In genomic region chr1:226034482-226034881, GRCh38 we compare ENCODE assay signal across 9 cellular contexts. TPM values are rescaled to one million over a fixed set of nuclear protein-coding genes. Genes with fewer than 3 reads are reported as not detected.
DNase-seq lines count a peak whose midpoint lies in the region; ATAC-seq and TF ChIP-seq lines count a peak whose summit lies in the region.
"Had no signal": no experiment of that assay in that cellular context is flagged by ENCODE, and none has a peak within 500 bp of the region (broad histone marks: within the 10 kb centered on the region; RNA-seq: fewer than 3 reads in every experiment).

No MANE protein-coding gene starts in this region.

- H3K27me3 ChIP-seq in colonic mucosa (no peaks in the 10 kb centered on the region), lower lobe of right lung (ENCODE audit: low read depth) (no peaks in the 10 kb centered on the region), vagina (no peaks in the 10 kb centered on the region)

- H3K36me3 ChIP-seq in colonic mucosa (no peaks in the 10 kb centered on the region), lower lobe of right lung (no peaks in the 10 kb centered on the region), vagina (no peaks in the 10 kb centered on the region)

- TF ChIP-seq POLR2A in vagina (IDR thresholded peaks at IDR 0.05): no peak

- H3K27ac ChIP-seq in colonic mucosa: peak overlapping the region; percentile 42
- peak overlapping the region; percentile 70 for H3K27ac ChIP-seq in lower lobe of right lung
- H3K27ac ChIP-seq in vagina: peak overlapping the region; percentile 70
- H3K27ac ChIP-seq: A549 had no signal

- H3K4me3 ChIP-seq in colonic mucosa: no peak overlapping the region
- H3K4me3 ChIP-seq in lower lobe of right lung: no peak overlapping the region
- no peak overlapping the region for H3K4me3 ChIP-seq in vagina
- H3K4me3 ChIP-seq: A549 had no signal

- peak; percentile 92 to 95 for ATAC-seq in lower lobe of right lung
- ATAC-seq in GM19452 (IDR thresholded peaks at IDR 0.05; ENCODE audit: unreplicated experiment): no peak
- ATAC-seq in HG02610 (IDR thresholded peaks at IDR 0.05; ENCODE audit: unreplicated experiment): no peak
- ATAC-seq: A549 had no signal

- DNase-seq in NCI-H2196 (lab: John Stamatoyannopoulos, UW; ENCODE audit: unreplicated experiment): peak; percentile 12
- no peak for DNase-seq in NCI-H2196 treated with DMSO at 0.1 percent for 48 hours (lab: John Stamatoyannopoulos, UW; ENCODE audit: unreplicated experiment)
- peak; percentile 81 for DNase-seq in colonic mucosa
- peak; percentile 86 for DNase-seq in lower lobe of right lung
- peak in 1 of 2 donors; percentile 94 for DNase-seq in vagina (ENCODE audit: extremely low spot score in 2 of 2)
- DNase-seq in NCI-H1417 treated with DMSO at 0.1 percent for 48 hours (lab: John Stamatoyannopoulos, UW): no peak

- peaks cover 14% of the 10 kb centered on the region for H3K4me1 ChIP-seq in colonic mucosa
- peaks cover 13% of the 10 kb centered on the region for H3K4me1 ChIP-seq in lower lobe of right lung
- peaks cover 16% of the 10 kb centered on the region for H3K4me1 ChIP-seq in vagina
- H3K4me1 ChIP-seq: A549 had no signal

- intact Hi-C loops in colonic mucosa (cut with DNase I): no loop called here
- intact Hi-C loops in lower lobe of right lung (cut with DNase I): no loop called here
- intact Hi-C loops in vagina (cut with DNase I): no loop called here

- peak overlapping the region in 1 of 2 donors; percentile 60 for H3K9ac ChIP-seq in colonic mucosa (ENCODE audit: low read depth in 2 of 2, low read length in 2 of 2)

- TF ChIP-seq CTCF in colonic mucosa (IDR thresholded peaks at IDR 0.05) (no peak), lower lobe of right lung (IDR thresholded peaks at IDR 0.05) (no peak), vagina (IDR thresholded peaks at IDR 0.05) (no peak)

- H3K9me3 ChIP-seq in colonic mucosa: no peaks in the 10 kb centered on the region
- H3K9me3 ChIP-seq in lower lobe of right lung: no peaks in the 10 kb centered on the region
- H3K9me3 ChIP-seq in vagina: no peaks in the 10 kb centered on the region
- H3K9me3 ChIP-seq: A549 had no signal

RNA-seq across cellular contexts. Expression of gene H3-3A, which starts 28.0 kb away (rescaled TPM):
- total RNA-seq in colonic mucosa (100 to 1,000 TPM; 680 to 810 TPM), lower lobe of right lung (504 TPM), vagina (263 TPM)

RNA-seq across cellular contexts. Expression of gene SDE2, which starts 35.3 kb away (rescaled TPM):
- 10 to 100 TPM; 12.9 to 19.8 TPM for total RNA-seq in colonic mucosa
- 18.4 TPM for total RNA-seq in lower lobe of right lung
- 14.7 TPM for total RNA-seq in vagina

Comparison
In these comparisons a context has a peak if more than half of its experiments do, and no peak if none do; other contexts are left out.
1. DNase-seq: peak in NCI-H2196 (single experiment), colonic mucosa (single experiment) and lower lobe of right lung (single experiment); none in NCI-H2196 treated with DMSO at 0.1 percent for 48 hours (single experiment) and NCI-H1417 treated with DMSO at 0.1 percent for 48 hours (single experiment).
2. ATAC-seq: peak in lower lobe of right lung (2 of 2); none in GM19452 (single experiment) and HG02610 (single experiment).
3. Peak in every context shown above with its lines, with median percentiles within 50 percentile points of each other: H3K27ac ChIP-seq.